Comparison of ENCODE assay signal across 1 cellular context in genomic region chr10:14574885-14575284, GRCh38.
TF ChIP-seq lines count a peak whose summit lies in the region.

No MANE protein-coding gene starts in this region.

TF ChIP-seq in HepG2, 621 proteins besides CTCF, POLR2A, EP300 and RAD21 (continued from another document):
- TF ChIP-seq YEATS4 (CRISPR knock-in tag; IDR thresholded peaks at IDR 0.05; ENCODE audit: borderline replicate concordance): no peak
- no peak for TF ChIP-seq RORA (CRISPR knock-in tag; IDR thresholded peaks at IDR 0.05)
- no peak for TF ChIP-seq FOXK2 (IDR thresholded peaks at IDR 0.05)
- TF ChIP-seq SIX1 (CRISPR knock-in tag; IDR thresholded peaks at IDR 0.05; ENCODE audit: borderline replicate concordance): no peak
- TF ChIP-seq ZNF770 (CRISPR knock-in tag; IDR thresholded peaks at IDR 0.05): no peak
- no peak for TF ChIP-seq ZNF816 (CRISPR knock-in tag; IDR thresholded peaks at IDR 0.05; ENCODE audit: borderline replicate concordance)
- TF ChIP-seq HMGXB3 (CRISPR knock-in tag; IDR thresholded peaks at IDR 0.05; ENCODE audit: borderline replicate concordance): no peak
- no peak for TF ChIP-seq ZSCAN9 (CRISPR knock-in tag; IDR thresholded peaks at IDR 0.05; ENCODE audit: borderline replicate concordance)
